In genomic region chr11:66109294-66109693, GRCh38 we compare ENCODE assay signal across 18 cellular contexts. TPM values are rescaled to one million over a fixed set of nuclear protein-coding genes. Genes with fewer than 3 reads are reported as not detected.
DNase-seq lines count a peak whose midpoint lies in the region; ATAC-seq and TF ChIP-seq lines count a peak whose summit lies in the region.
"Had no signal": no experiment of that assay in that cellular context is flagged by ENCODE, and none has a peak within 500 bp of the region (broad histone marks: within the 10 kb centered on the region; RNA-seq: fewer than 3 reads in every experiment).

No MANE protein-coding gene starts in this region.

- H3K4me1 Mint-ChIP-seq in activated CD4-positive, alpha-beta T cell treated with anti-CD3 and anti-CD28 coated beads for 36 hours, result peaks cover 95% of the 10 kb centered on the region
- peaks cover 91% of the 10 kb centered on the region for H3K4me1 Mint-ChIP-seq in CD8-positive, alpha-beta T cell (ENCODE audit: low read depth)
- peaks cover 82% of the 10 kb centered on the region for H3K4me1 Mint-ChIP-seq in activated T-helper 1 cell treated with anti-CD3 and anti-CD28 coated beads, Interleukin-12 subunit alpha, Interleukin-12 subunit beta, Interleukin-2, Interleukin-4 antibody, amounts not matched to agents 30 ng/mL and 10 ng/mL and 1 ng/mL, durations not matched to agents 14 hours and 24 hours and 36 hours (ENCODE audit: low read depth)
- H3K4me1 Mint-ChIP-seq in natural killer cell treated with Interleukin-12 subunit alpha and Interleukin-12 subunit beta and Interleukin-15 and Interleukin-18, amount 100 ng/mL, for 72 hours (ENCODE audit: low read depth in 2 of 2), result peaks cover 60 to 76% of the 10 kb centered on the region in 2 donors

- H3K27ac ChIP-seq in CD8-positive, alpha-beta T cell (ENCODE audit: low read depth, low read length), result no peak overlapping the region
- H3K27ac ChIP-seq in osteoblast (ENCODE audit: low read depth, low read length) (no peak overlapping the region), breast epithelium (no peak overlapping the region)
- H3K27ac ChIP-seq: cardiac muscle cell had no signal

- ATAC-seq in activated CD4-positive, alpha-beta T cell treated with anti-CD3 and anti-CD28 coated beads for 36 hours, result peak; percentile 65
- ATAC-seq in CD8-positive, alpha-beta T cell, result peak; percentile 35
- ATAC-seq in natural killer cell treated with Interleukin-12 subunit alpha and Interleukin-12 subunit beta and Interleukin-15 and Interleukin-18, amount 100 ng/mL, for 72 hours, result peak in 1 of 2 donors; percentile 62
- ATAC-seq: Right ventricle myocardium inferior, WTC11 had no signal

- no peak for TF ChIP-seq CTCF in CD8-positive, alpha-beta T cell (IDR thresholded peaks at IDR 0.05)
- TF ChIP-seq CTCF in osteoblast (IDR thresholded peaks at IDR 0.05; ENCODE audit: extremely low read depth, low read depth, low read length) (no peak), breast epithelium (IDR thresholded peaks at IDR 0.05) (no peak)

- peaks cover 15% of the 10 kb centered on the region for H3K36me3 Mint-ChIP-seq in activated CD4-positive, alpha-beta T cell treated with anti-CD3 and anti-CD28 coated beads for 36 hours (ENCODE audit: low read depth)
- H3K36me3 Mint-ChIP-seq in CD8-positive, alpha-beta T cell, result peaks cover 38% of the 10 kb centered on the region
- H3K36me3 Mint-ChIP-seq in activated T-helper 1 cell treated with anti-CD3 and anti-CD28 coated beads, Interleukin-12 subunit alpha, Interleukin-12 subunit beta, Interleukin-2, Interleukin-4 antibody, amounts not matched to agents 30 ng/mL and 10 ng/mL and 1 ng/mL, durations not matched to agents 14 hours and 24 hours and 36 hours (ENCODE audit: low read depth), result peaks cover 16% of the 10 kb centered on the region
- no peaks in the 10 kb centered on the region for H3K36me3 Mint-ChIP-seq in natural killer cell treated with Interleukin-12 subunit alpha and Interleukin-12 subunit beta and Interleukin-15 and Interleukin-18, amount 100 ng/mL, for 72 hours
- H3K36me3 Mint-ChIP-seq: WTC11 had no signal

- no peak overlapping the region for H3K4me2 ChIP-seq in osteoblast (ENCODE audit: insufficient read depth, low read length)

- H3K36me3 ChIP-seq in CD8-positive, alpha-beta T cell (ENCODE audit: insufficient read depth, low read length), result no peaks in the 10 kb centered on the region
- peaks cover 4% of the 10 kb centered on the region for H3K36me3 ChIP-seq in osteoblast (ENCODE audit: insufficient read depth, low read length)
- no peaks in the 10 kb centered on the region for H3K36me3 ChIP-seq in breast epithelium
- H3K36me3 ChIP-seq: cardiac muscle cell had no signal

- H3K4me3 Mint-ChIP-seq in activated CD4-positive, alpha-beta T cell treated with anti-CD3 and anti-CD28 coated beads for 36 hours, result no peak overlapping the region
- no peak overlapping the region for H3K4me3 Mint-ChIP-seq in CD8-positive, alpha-beta T cell
- H3K4me3 Mint-ChIP-seq in activated T-helper 1 cell treated with anti-CD3 and anti-CD28 coated beads, Interleukin-12 subunit alpha, Interleukin-12 subunit beta, Interleukin-2, Interleukin-4 antibody, amounts not matched to agents 30 ng/mL and 10 ng/mL and 1 ng/mL, durations not matched to agents 14 hours and 24 hours and 36 hours, result no peak overlapping the region
- no peak overlapping the region for H3K4me3 Mint-ChIP-seq in natural killer cell treated with Interleukin-12 subunit alpha and Interleukin-12 subunit beta and Interleukin-15 and Interleukin-18, amount 100 ng/mL, for 72 hours
- H3K4me3 Mint-ChIP-seq: CD14-positive monocyte, H9, WTC11 had no signal

- peaks cover 2% of the 10 kb centered on the region for H4K20me1 ChIP-seq in osteoblast (ENCODE audit: insufficient read depth, low read length)

- DNase-seq in activated CD4-positive, alpha-beta T cell treated with anti-CD3 and anti-CD28 coated beads for 36 hours, result no peak
- no peak for DNase-seq in activated CD4-positive, alpha-beta T cell treated with anti-CD3 and anti-CD28 coated beads, Interleukin-2, amount 50 U/mL, for 4 hours
- no peak for DNase-seq in CD8-positive, alpha-beta T cell
- no peak for DNase-seq in activated T-helper 1 cell treated with anti-CD3 and anti-CD28 coated beads, Interleukin-12 subunit alpha, Interleukin-12 subunit beta, Interleukin-2, Interleukin-4 antibody, amounts not matched to agents 30 ng/mL and 10 ng/mL and 1 ng/mL, durations not matched to agents 14 hours and 24 hours and 36 hours (ENCODE audit: low spot score)
- no peak for DNase-seq in natural killer cell treated with Interleukin-12 subunit alpha and Interleukin-12 subunit beta and Interleukin-15 and Interleukin-18, amount 100 ng/mL, for 72 hours (ENCODE audit: low spot score)
- DNase-seq in osteoblast (ENCODE audit: insufficient read length, low spot score, missing footprints) (no peak), breast epithelium (ENCODE audit: low spot score in 2 of 2) (no peak), DMS79 (lab: John Stamatoyannopoulos, UW) (no peak)
- DNase-seq: amniotic stem cell; H9; NCI-H1105 treated with DMSO at 0.1 percent for 48 hours; NCI-H524 treated with DMSO at 0.1 percent for 48 hours; posterior cingulate gyrus; stimulated activated CD4-positive, alpha-beta T cell treated with anti-CD3 and anti-CD28 coated beads, Interleukin-2, amount 100 ng/mL, for 24 hours had no signal

- intact Hi-C loops in activated CD4-positive, alpha-beta T cell treated with anti-CD3 and anti-CD28 coated beads for 36 hours (cut with DNase I, micrococcal nuclease), result no loop called here
- intact Hi-C loops in CD8-positive, alpha-beta T cell (cut with DNase I, micrococcal nuclease), result no loop called here
- intact Hi-C loops in activated T-helper 1 cell treated with anti-CD3 and anti-CD28 coated beads, Interleukin-12 subunit alpha, Interleukin-12 subunit beta, Interleukin-2, Interleukin-4 antibody, amounts not matched to agents 30 ng/mL and 10 ng/mL and 1 ng/mL, durations not matched to agents 14 hours and 24 hours and 36 hours (cut with micrococcal nuclease), result no loop called here
- intact Hi-C loops in breast epithelium (cut with DNase I; ENCODE audit: low total_unique reads), result no loop called here

- H2AFZ ChIP-seq in osteoblast (ENCODE audit: low read length), result no peak overlapping the region

- H3K27ac Mint-ChIP-seq in activated CD4-positive, alpha-beta T cell treated with anti-CD3 and anti-CD28 coated beads for 36 hours, result peak overlapping the region; percentile 79
- H3K27ac Mint-ChIP-seq in CD8-positive, alpha-beta T cell, result peak overlapping the region; percentile 87
- H3K27ac Mint-ChIP-seq in activated T-helper 1 cell treated with anti-CD3 and anti-CD28 coated beads, Interleukin-12 subunit alpha, Interleukin-12 subunit beta, Interleukin-2, Interleukin-4 antibody, amounts not matched to agents 30 ng/mL and 10 ng/mL and 1 ng/mL, durations not matched to agents 14 hours and 24 hours and 36 hours, result peak overlapping the region; percentile 87
- peak overlapping the region; percentile 83 to 90 for H3K27ac Mint-ChIP-seq in natural killer cell treated with Interleukin-12 subunit alpha and Interleukin-12 subunit beta and Interleukin-15 and Interleukin-18, amount 100 ng/mL, for 72 hours
- H3K27ac Mint-ChIP-seq: H9, WTC11 had no signal

- H3K9me3 ChIP-seq in CD8-positive, alpha-beta T cell (ENCODE audit: low read length), result no peaks in the 10 kb centered on the region
- no peaks in the 10 kb centered on the region for H3K9me3 ChIP-seq in osteoblast (ENCODE audit: low read depth, low read length)
- H3K9me3 ChIP-seq in breast epithelium, result no peaks in the 10 kb centered on the region

- H3K9me3 Mint-ChIP-seq in activated CD4-positive, alpha-beta T cell treated with anti-CD3 and anti-CD28 coated beads for 36 hours (ENCODE audit: low read depth), result no peaks in the 10 kb centered on the region
- no peaks in the 10 kb centered on the region for H3K9me3 Mint-ChIP-seq in CD8-positive, alpha-beta T cell
- peaks cover 6% of the 10 kb centered on the region for H3K9me3 Mint-ChIP-seq in activated T-helper 1 cell treated with anti-CD3 and anti-CD28 coated beads, Interleukin-12 subunit alpha, Interleukin-12 subunit beta, Interleukin-2, Interleukin-4 antibody, amounts not matched to agents 30 ng/mL and 10 ng/mL and 1 ng/mL, durations not matched to agents 14 hours and 24 hours and 36 hours
- no peaks in the 10 kb centered on the region for H3K9me3 Mint-ChIP-seq in natural killer cell treated with Interleukin-12 subunit alpha and Interleukin-12 subunit beta and Interleukin-15 and Interleukin-18, amount 100 ng/mL, for 72 hours
- H3K9me3 Mint-ChIP-seq: CD14-positive monocyte, H9, WTC11 had no signal

- peaks cover 76% of the 10 kb centered on the region for H3K79me2 ChIP-seq in osteoblast (ENCODE audit: insufficient read depth, low read length)

- H3K4me3 ChIP-seq in CD8-positive, alpha-beta T cell (ENCODE audit: low read depth, low read length), result no peak overlapping the region
- H3K4me3 ChIP-seq in osteoblast (ENCODE audit: insufficient read depth, low read length) (no peak overlapping the region), breast epithelium (no peak overlapping the region)
- H3K4me3 ChIP-seq: cardiac muscle cell had no signal

- H3K4me1 ChIP-seq in CD8-positive, alpha-beta T cell (ENCODE audit: insufficient read depth, low read length), result peaks cover 86% of the 10 kb centered on the region
- H3K4me1 ChIP-seq in osteoblast (ENCODE audit: insufficient read depth, low read length) (peaks cover 50% of the 10 kb centered on the region), breast epithelium (peaks cover 0 to 11% of the 10 kb centered on the region in 2 donors)

- no peak for TF ChIP-seq POLR2A in breast epithelium (IDR thresholded peaks at IDR 0.05)

- POLR2A ChIA-PET in activated CD4-positive, alpha-beta T cell treated with anti-CD3 and anti-CD28 coated beads for 36 hours (lab: Charles Lee), result no interaction called here
- POLR2A ChIA-PET in CD8-positive, alpha-beta T cell (lab: Charles Lee), result interaction anchor here (0.8 to 1.8 kb wide), 3 partner anchors 9 to 28 kb away, joined by 3 to 5 read pairs (median 5); no protein-coding TSS in a partner anchor

- H3K27me3 Mint-ChIP-seq in activated CD4-positive, alpha-beta T cell treated with anti-CD3 and anti-CD28 coated beads for 36 hours, result no peaks in the 10 kb centered on the region
- no peaks in the 10 kb centered on the region for H3K27me3 Mint-ChIP-seq in CD8-positive, alpha-beta T cell (ENCODE audit: low read depth)
- H3K27me3 Mint-ChIP-seq in activated T-helper 1 cell treated with anti-CD3 and anti-CD28 coated beads, Interleukin-12 subunit alpha, Interleukin-12 subunit beta, Interleukin-2, Interleukin-4 antibody, amounts not matched to agents 30 ng/mL and 10 ng/mL and 1 ng/mL, durations not matched to agents 14 hours and 24 hours and 36 hours (ENCODE audit: insufficient read depth), result no peaks in the 10 kb centered on the region
- no peaks in the 10 kb centered on the region for H3K27me3 Mint-ChIP-seq in natural killer cell treated with Interleukin-12 subunit alpha and Interleukin-12 subunit beta and Interleukin-15 and Interleukin-18, amount 100 ng/mL, for 72 hours

- CTCF ChIA-PET in activated CD4-positive, alpha-beta T cell treated with anti-CD3 and anti-CD28 coated beads for 36 hours (lab: Charles Lee), result interaction anchor here (0.9 to 2.3 kb wide), 5 partner anchors 8 to 29 kb away, joined by 4 to 12 read pairs (median 5); no protein-coding TSS in a partner anchor
- CTCF ChIA-PET in CD8-positive, alpha-beta T cell (lab: Charles Lee), result interaction anchor here (0.6 to 2.7 kb wide), 3 partner anchors 26 to 373 kb away, joined by 3 to 8 read pairs (median 3); no protein-coding TSS in a partner anchor

- no peaks in the 10 kb centered on the region for H3K27me3 ChIP-seq in CD8-positive, alpha-beta T cell (ENCODE audit: insufficient read depth, low read length)
- H3K27me3 ChIP-seq in osteoblast (ENCODE audit: insufficient read depth, low read length), result no peaks in the 10 kb centered on the region
- no peaks in the 10 kb centered on the region for H3K27me3 ChIP-seq in breast epithelium
- H3K27me3 ChIP-seq: cardiac muscle cell had no signal

RNA-seq across cellular contexts. Expression of gene PACS1, which starts 39.2 kb away (rescaled TPM):
- total RNA-seq in activated CD4-positive, alpha-beta T cell treated with anti-CD3 and anti-CD28 coated beads for 36 hours, result 10 to 100 TPM; 76.6 to 90.7 TPM
- 100 to 1,000 TPM; 161 to 176 TPM for total RNA-seq in CD8-positive, alpha-beta T cell
- 80.4 and 89.5 TPM in 2 replicates for total RNA-seq in activated T-helper 1 cell treated with anti-CD3 and anti-CD28 coated beads, Interleukin-12 subunit alpha, Interleukin-12 subunit beta, Interleukin-2, Interleukin-4 antibody, amounts not matched to agents 30 ng/mL and 10 ng/mL and 1 ng/mL, durations not matched to agents 14 hours and 24 hours and 36 hours
- total RNA-seq in natural killer cell treated with Interleukin-12 subunit alpha and Interleukin-12 subunit beta and Interleukin-15 and Interleukin-18, amount 100 ng/mL, for 72 hours, result 10 to 100 TPM; 64.3 to 73.3 TPM
- total RNA-seq in osteoblast (38.0 and 39.8 TPM in 2 replicates), breast epithelium (10 to 100 TPM; 37.9 to 40.6 (median 38.6) TPM)

RNA-seq across cellular contexts. Expression of gene SF3B2, which starts 57.1 kb away (rescaled TPM):
- 100 to 1,000 TPM; 265 to 270 TPM for total RNA-seq in activated CD4-positive, alpha-beta T cell treated with anti-CD3 and anti-CD28 coated beads for 36 hours
- total RNA-seq in CD8-positive, alpha-beta T cell, result 100 to 1,000 TPM; 196 to 217 TPM
- total RNA-seq in activated T-helper 1 cell treated with anti-CD3 and anti-CD28 coated beads, Interleukin-12 subunit alpha, Interleukin-12 subunit beta, Interleukin-2, Interleukin-4 antibody, amounts not matched to agents 30 ng/mL and 10 ng/mL and 1 ng/mL, durations not matched to agents 14 hours and 24 hours and 36 hours, result 267 TPM in 2 replicates
- total RNA-seq in natural killer cell treated with Interleukin-12 subunit alpha and Interleukin-12 subunit beta and Interleukin-15 and Interleukin-18, amount 100 ng/mL, for 72 hours, result 100 to 1,000 TPM; 227 to 286 TPM
- total RNA-seq in osteoblast (131 and 164 TPM in 2 replicates), breast epithelium (100 to 1,000 TPM; 144 to 163 (median 154) TPM)
